Comparison of ENCODE assay signal across 15 cellular contexts in the genomic region with DNA sequence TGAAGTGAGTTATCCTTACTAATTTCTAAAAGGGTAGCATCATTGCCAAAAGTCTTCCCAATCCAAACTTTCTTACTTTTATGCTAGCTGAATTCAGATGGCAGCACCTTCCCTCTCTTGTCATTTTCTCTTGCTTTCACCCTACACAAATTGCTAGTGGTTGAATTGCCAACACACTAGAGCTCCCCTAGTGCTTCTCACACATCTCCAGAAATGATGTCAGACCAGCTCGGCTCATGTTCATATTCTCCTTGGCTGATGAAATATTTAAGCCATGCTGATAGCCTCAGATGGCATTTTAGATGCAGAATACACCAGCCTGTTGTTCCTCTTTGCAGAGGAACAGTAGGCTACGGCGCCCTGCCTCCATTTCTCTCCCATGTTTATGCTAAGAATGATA.
"Had no signal": no experiment of that assay in that cellular context is flagged by ENCODE, and none has a peak within 500 bp of the region (broad histone marks: within the 10 kb centered on the region; RNA-seq: fewer than 3 reads in every experiment).

No MANE protein-coding gene starts in this region.

- ATAC-seq: gastrocnemius medialis had no signal

- DNase-seq: activated B cell treated with CpG ODN at 0.5 μM for 24 hours; activated CD4-positive, alpha-beta memory T cell treated with anti-CD3 and anti-CD28 coated beads for 36 hours; activated CD4-positive, alpha-beta T cell treated with anti-CD3 and anti-CD28 coated beads for 4 hours; activated naive CD8-positive, alpha-beta T cell treated with anti-CD3 and anti-CD28 coated beads for 36 hours; activated T-cell treated with anti-CD3 and anti-CD28 coated beads for 4 hours; caudate nucleus; colonic mucosa; gastrocnemius medialis; heart left ventricle; left ventricle myocardium inferior; mammary epithelial cell; midbrain; stimulated activated CD4-positive, alpha-beta T cell treated with anti-CD3 and anti-CD28 coated beads, Interleukin-2, amount 100 ng/mL, for 48 hours had no signal

- H3K9me3 ChIP-seq: colonic mucosa, gastrocnemius medialis, heart left ventricle, left ventricle myocardium inferior, right atrium auricular region, tibial nerve had no signal

- H3K4me3 ChIP-seq: colonic mucosa, gastrocnemius medialis, heart left ventricle, left ventricle myocardium inferior, right atrium auricular region, tibial nerve had no signal

- H3K27me3 ChIP-seq: colonic mucosa, heart left ventricle, right atrium auricular region, tibial nerve had no signal

- H3K27ac ChIP-seq: colonic mucosa, gastrocnemius medialis, heart left ventricle, left ventricle myocardium inferior, right atrium auricular region, tibial nerve had no signal

- H3K36me3 ChIP-seq: colonic mucosa, gastrocnemius medialis, heart left ventricle, left ventricle myocardium inferior, right atrium auricular region, tibial nerve had no signal

- H3K4me1 ChIP-seq: colonic mucosa, gastrocnemius medialis, heart left ventricle, left ventricle myocardium inferior had no signal
